1 cellular context compared by ENCODE assay signal in the genomic region with DNA sequence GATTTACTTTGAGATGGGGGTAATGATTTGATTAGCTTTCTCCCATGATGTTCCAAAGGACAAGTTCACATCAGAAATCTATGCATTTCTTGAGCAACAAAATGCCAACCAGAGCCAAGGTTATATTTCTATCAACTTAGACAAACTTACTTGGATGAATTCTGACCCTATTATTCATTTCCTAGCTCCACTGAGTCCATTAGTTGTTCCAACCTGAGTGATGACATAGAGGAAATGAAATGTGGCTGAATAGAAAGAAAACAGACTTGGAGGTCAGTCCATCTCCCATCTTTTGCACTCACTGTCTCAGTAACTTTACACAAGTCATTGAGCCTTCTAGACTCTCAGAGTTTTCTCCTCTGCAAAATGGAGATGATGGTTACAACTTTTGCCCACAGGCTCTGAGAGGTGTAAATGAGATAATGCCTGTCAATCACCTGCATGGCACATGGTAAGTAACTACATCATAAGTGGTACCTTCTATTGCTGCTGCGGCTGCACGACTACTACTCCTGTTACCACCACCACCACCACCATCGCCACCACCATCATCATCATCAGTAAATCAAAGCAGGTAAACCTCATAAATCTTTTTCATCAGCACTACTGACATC.
TF ChIP-seq lines count a peak whose summit lies in the region.

No MANE protein-coding gene starts in this region.

TF ChIP-seq in GM23338, 12 proteins besides CTCF, POLR2A, EP300 and RAD21:
- TF ChIP-seq, protein P1, sequence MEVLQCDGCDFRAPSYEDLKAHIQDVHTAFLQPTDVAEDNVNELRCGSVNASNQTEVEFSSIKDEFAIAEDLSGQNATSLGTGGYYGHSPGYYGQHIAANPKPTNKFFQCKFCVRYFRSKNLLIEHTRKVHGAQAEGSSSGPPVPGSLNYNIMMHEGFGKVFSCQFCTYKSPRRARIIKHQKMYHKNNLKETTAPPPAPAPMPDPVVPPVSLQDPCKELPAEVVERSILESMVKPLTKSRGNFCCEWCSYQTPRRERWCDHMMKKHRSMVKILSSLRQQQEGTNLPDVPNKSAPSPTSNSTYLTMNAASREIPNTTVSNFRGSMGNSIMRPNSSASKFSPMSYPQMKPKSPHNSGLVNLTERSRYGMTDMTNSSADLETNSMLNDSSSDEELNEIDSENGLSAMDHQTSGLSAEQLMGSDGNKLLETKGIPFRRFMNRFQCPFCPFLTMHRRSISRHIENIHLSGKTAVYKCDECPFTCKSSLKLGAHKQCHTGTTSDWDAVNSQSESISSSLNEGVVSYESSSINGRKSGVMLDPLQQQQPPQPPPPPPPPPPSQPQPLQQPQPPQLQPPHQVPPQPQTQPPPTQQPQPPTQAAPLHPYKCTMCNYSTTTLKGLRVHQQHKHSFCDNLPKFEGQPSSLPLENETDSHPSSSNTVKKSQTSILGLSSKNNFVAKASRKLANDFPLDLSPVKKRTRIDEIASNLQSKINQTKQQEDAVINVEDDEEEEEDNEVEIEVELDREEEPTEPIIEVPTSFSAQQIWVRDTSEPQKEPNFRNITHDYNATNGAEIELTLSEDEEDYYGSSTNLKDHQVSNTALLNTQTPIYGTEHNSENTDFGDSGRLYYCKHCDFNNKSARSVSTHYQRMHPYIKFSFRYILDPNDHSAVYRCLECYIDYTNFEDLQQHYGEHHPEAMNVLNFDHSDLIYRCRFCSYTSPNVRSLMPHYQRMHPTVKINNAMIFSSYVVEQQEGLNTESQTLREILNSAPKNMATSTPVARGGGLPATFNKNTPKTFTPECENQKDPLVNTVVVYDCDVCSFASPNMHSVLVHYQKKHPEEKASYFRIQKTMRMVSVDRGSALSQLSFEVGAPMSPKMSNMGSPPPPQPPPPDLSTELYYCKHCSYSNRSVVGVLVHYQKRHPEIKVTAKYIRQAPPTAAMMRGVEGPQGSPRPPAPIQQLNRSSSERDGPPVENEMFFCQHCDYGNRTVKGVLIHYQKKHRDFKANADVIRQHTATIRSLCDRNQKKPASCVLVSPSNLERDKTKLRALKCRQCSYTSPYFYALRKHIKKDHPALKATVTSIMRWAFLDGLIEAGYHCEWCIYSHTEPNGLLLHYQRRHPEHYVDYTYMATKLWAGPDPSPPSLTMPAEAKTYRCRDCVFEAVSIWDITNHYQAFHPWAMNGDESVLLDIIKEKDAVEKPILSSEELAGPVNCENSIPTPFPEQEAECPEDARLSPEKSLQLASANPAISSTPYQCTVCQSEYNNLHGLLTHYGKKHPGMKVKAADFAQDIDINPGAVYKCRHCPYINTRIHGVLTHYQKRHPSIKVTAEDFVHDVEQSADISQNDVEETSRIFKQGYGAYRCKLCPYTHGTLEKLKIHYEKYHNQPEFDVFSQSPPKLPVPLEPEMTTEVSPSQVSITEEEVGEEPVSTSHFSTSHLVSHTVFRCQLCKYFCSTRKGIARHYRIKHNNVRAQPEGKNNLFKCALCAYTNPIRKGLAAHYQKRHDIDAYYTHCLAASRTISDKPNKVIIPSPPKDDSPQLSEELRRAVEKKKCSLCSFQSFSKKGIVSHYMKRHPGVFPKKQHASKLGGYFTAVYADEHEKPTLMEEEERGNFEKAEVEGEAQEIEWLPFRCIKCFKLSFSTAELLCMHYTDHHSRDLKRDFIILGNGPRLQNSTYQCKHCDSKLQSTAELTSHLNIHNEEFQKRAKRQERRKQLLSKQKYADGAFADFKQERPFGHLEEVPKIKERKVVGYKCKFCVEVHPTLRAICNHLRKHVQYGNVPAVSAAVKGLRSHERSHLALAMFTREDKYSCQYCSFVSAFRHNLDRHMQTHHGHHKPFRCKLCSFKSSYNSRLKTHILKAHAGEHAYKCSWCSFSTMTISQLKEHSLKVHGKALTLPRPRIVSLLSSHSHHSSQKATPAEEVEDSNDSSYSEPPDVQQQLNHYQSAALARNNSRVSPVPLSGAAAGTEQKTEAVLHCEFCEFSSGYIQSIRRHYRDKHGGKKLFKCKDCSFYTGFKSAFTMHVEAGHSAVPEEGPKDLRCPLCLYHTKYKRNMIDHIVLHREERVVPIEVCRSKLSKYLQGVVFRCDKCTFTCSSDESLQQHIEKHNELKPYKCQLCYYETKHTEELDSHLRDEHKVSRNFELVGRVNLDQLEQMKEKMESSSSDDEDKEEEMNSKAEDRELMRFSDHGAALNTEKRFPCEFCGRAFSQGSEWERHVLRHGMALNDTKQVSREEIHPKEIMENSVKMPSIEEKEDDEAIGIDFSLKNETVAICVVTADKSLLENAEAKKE (CRISPR knock-in tag; IDR thresholded peaks at IDR 0.05): no peak
